In genomic region chr5:129057329-129057728, GRCh38 we compare ENCODE assay signal across 1 cellular context.
TF ChIP-seq lines count a peak whose summit lies in the region.

No MANE protein-coding gene starts in this region.

TF ChIP-seq in WTC11, 78 proteins besides CTCF, POLR2A, EP300 and RAD21 (continued from another document):
- TF ChIP-seq, protein P1, sequence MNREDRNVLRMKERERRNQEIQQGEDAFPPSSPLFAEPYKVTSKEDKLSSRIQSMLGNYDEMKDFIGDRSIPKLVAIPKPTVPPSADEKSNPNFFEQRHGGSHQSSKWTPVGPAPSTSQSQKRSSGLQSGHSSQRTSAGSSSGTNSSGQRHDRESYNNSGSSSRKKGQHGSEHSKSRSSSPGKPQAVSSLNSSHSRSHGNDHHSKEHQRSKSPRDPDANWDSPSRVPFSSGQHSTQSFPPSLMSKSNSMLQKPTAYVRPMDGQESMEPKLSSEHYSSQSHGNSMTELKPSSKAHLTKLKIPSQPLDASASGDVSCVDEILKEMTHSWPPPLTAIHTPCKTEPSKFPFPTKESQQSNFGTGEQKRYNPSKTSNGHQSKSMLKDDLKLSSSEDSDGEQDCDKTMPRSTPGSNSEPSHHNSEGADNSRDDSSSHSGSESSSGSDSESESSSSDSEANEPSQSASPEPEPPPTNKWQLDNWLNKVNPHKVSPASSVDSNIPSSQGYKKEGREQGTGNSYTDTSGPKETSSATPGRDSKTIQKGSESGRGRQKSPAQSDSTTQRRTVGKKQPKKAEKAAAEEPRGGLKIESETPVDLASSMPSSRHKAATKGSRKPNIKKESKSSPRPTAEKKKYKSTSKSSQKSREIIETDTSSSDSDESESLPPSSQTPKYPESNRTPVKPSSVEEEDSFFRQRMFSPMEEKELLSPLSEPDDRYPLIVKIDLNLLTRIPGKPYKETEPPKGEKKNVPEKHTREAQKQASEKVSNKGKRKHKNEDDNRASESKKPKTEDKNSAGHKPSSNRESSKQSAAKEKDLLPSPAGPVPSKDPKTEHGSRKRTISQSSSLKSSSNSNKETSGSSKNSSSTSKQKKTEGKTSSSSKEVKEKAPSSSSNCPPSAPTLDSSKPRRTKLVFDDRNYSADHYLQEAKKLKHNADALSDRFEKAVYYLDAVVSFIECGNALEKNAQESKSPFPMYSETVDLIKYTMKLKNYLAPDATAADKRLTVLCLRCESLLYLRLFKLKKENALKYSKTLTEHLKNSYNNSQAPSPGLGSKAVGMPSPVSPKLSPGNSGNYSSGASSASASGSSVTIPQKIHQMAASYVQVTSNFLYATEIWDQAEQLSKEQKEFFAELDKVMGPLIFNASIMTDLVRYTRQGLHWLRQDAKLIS (CRISPR knock-in tag; IDR thresholded peaks at IDR 0.05; ENCODE audit: borderline replicate concordance) = no peak
- TF ChIP-seq, protein P2, sequence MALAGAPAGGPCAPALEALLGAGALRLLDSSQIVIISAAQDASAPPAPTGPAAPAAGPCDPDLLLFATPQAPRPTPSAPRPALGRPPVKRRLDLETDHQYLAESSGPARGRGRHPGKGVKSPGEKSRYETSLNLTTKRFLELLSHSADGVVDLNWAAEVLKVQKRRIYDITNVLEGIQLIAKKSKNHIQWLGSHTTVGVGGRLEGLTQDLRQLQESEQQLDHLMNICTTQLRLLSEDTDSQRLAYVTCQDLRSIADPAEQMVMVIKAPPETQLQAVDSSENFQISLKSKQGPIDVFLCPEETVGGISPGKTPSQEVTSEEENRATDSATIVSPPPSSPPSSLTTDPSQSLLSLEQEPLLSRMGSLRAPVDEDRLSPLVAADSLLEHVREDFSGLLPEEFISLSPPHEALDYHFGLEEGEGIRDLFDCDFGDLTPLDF (CRISPR knock-in tag; IDR thresholded peaks at IDR 0.05) = no peak
- no peak for TF ChIP-seq NFE2L1 (CRISPR knock-in tag; IDR thresholded peaks at IDR 0.05)
- TF ChIP-seq USF1 (CRISPR knock-in tag; IDR thresholded peaks at IDR 0.05) = no peak
- no peak for TF ChIP-seq EMX1 (CRISPR knock-in tag; IDR thresholded peaks at IDR 0.05)
- TF ChIP-seq RORB (CRISPR knock-in tag; IDR thresholded peaks at IDR 0.05) = no peak
- no peak for TF ChIP-seq ZNF423 (CRISPR knock-in tag; IDR thresholded peaks at IDR 0.05)
TF ChIP-seq in WTC11: peak in this region for 0.
